ENCODE assay signal across 8 cellular contexts in the genomic region with DNA sequence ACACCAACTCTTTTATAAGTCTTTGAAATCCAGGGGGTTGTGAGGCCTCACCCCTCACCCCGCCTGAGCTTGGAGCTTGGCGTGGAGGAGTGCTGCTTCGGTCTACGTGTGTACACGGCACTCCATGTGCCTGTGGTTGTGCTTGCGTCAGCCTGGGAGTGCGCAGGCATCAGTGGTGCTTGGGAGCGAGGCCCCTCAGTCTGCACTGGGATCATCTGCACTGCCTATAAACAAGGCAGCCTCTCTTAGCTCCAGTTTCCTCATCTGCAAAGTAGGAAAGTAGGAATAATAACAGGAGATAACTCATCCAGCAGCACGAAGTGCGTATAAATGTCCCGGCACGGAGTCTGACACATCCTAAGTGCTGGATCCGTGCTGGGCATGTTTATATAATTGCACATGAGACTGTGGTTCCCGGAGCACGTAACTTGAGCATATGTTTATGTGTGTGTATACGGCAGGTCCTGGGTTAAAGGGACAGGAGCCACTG. TPM values are rescaled to one million over a fixed set of nuclear protein-coding genes. Genes with fewer than 3 reads are reported as not detected.
DNase-seq lines count a peak whose midpoint lies in the region; ATAC-seq and TF ChIP-seq lines count a peak whose summit lies in the region.

No MANE protein-coding gene starts in this region.

- no peaks in the 10 kb centered on the region for H3K36me3 ChIP-seq in body of pancreas (replicated peaks in 1 of 2; ENCODE audit: insufficient read depth in 1 of 2, low read depth in 2 of 2)

- ATAC-seq in HG02852 (IDR thresholded peaks at IDR 0.05; ENCODE audit: unreplicated experiment) (peak; percentile 17), body of pancreas (peak; percentile 27), HG03342 (IDR thresholded peaks at IDR 0.05; ENCODE audit: unreplicated experiment) (no peak)

- peak; percentile 45 for DNase-seq in GM13977 (ENCODE audit: low spot score)
- peak; percentile 87 for DNase-seq in SK-MEL-5 (ENCODE audit: low read depth, low spot score)
- DNase-seq in body of pancreas = peak in 3 of 4 donors; percentile 37 to 63 (median 40)
- DNase-seq in islet precursor cell = peak; percentile 78
- peak; percentile 69 for DNase-seq in stimulated activated CD4-positive, alpha-beta T cell treated with anti-CD3 and anti-CD28 coated beads, Interleukin-15, amount 100 ng/mL, for 24 hours
- DNase-seq in NCI-H82 (lab: John Stamatoyannopoulos, UW) = no peak

- no peaks in the 10 kb centered on the region for H3K9me3 ChIP-seq in body of pancreas

- intact Hi-C loops in body of pancreas (cut with DNase I) = no loop called here

- peak overlapping the region; percentile 73 to 96 (median 92) for H3K27ac ChIP-seq in body of pancreas

- 33 to 49% methylated on average over 16 of the region's 16 CpGs for WGBS in body of pancreas, 2 donors

- H3K4me1 ChIP-seq in body of pancreas = peaks cover 53% of the 10 kb centered on the region

- peak in 1 of 3 donors; percentile 6 for TF ChIP-seq POLR2A in body of pancreas (IDR thresholded peaks at IDR 0.05)

- in situ Hi-C loops in GM13977 (cut with MboI; ENCODE audit: low pct_unique_long_range_greater_than_20kb, low sequenced_read_pairs, unreplicated experiment) = no loop called here
- in situ Hi-C loops in SK-MEL-5 (cut with HindIII; ENCODE audit: low pct_unique_long_range_greater_than_20kb, low sequenced_read_pairs) = no loop called here

- TF ChIP-seq CTCF in GM13977 (IDR thresholded peaks at IDR 0.05; ENCODE audit: extremely low read depth, insufficient read depth, missing control alignments) (no peak), body of pancreas (IDR thresholded peaks at IDR 0.05) (no peak)

- H3K4me3 ChIP-seq in body of pancreas = peak overlapping the region in 1 of 2 donors; percentile 42

- H3K27me3 ChIP-seq in body of pancreas = no peaks in the 10 kb centered on the region

RNA-seq across cellular contexts. Expression of a gene that starts 1.2 kb away (rescaled TPM):
- 439 and 444 TPM in 2 replicates for total RNA-seq in SK-MEL-5 (2014; rRNA removed; shearing (Covaris generic))
- polyA plus RNA-seq in SK-MEL-5 (2015; cell fraction: cytosol; rRNA removed) = 260 and 299 TPM in 2 replicates
- polyA plus RNA-seq in SK-MEL-5 (2015; cell fraction: nucleus; rRNA removed) = 46.9 and 49.4 TPM in 2 replicates
- 10 to 100 TPM; 26.4 to 28.8 TPM for total RNA-seq in body of pancreas

Comparison
In these comparisons a context has a peak if more than half of its experiments do, and no peak if none do; other contexts are left out.
1. RNA of a gene that starts 1.2 kb away (total RNA-seq): 439 to 444 TPM in SK-MEL-5; 26.4 to 28.8 TPM in body of pancreas; every median in the first group is over 10 times any median in the second.